Comparison of ENCODE assay signal across 1 cellular context in genomic region chr19:5360003-5360820, GRCh38.
TF ChIP-seq lines count a peak whose summit lies in the region.

No MANE protein-coding gene starts in this region.

TF ChIP-seq in K562, 482 proteins besides CTCF, POLR2A, EP300 and RAD21 (continued from another document and continues in another):
- TF ChIP-seq ARID3A (IDR thresholded peaks at IDR 0.05; ENCODE audit: borderline replicate concordance, low read depth, low read length) = no peak
- no peak for TF ChIP-seq ILF3 (IDR thresholded peaks at IDR 0.05; ENCODE audit: borderline replicate concordance)
- no peak for TF ChIP-seq NR0B1 (IDR thresholded peaks at IDR 0.05; ENCODE audit: partially characterized antibody)
- no peak for TF ChIP-seq HDGF (IDR thresholded peaks at IDR 0.05)
- TF ChIP-seq REST (CRISPR knock-in tag; IDR thresholded peaks at IDR 0.05; ENCODE audit: low read depth) = no peak
- TF ChIP-seq MEIS2 (IDR thresholded peaks at IDR 0.05; ENCODE audit: partially characterized antibody) = no peak
- TF ChIP-seq L3MBTL2 (IDR thresholded peaks at IDR 0.05) = no peak
- no peak for TF ChIP-seq ZBTB12 (CRISPR knock-in tag; IDR thresholded peaks at IDR 0.05)
- no peak for TF ChIP-seq ZFP1 (CRISPR knock-in tag; IDR thresholded peaks at IDR 0.05)
- no peak for TF ChIP-seq ZNF830 (CRISPR knock-in tag; IDR thresholded peaks at IDR 0.05)
- no peak for TF ChIP-seq SIN3A (IDR thresholded peaks at IDR 0.05; ENCODE audit: borderline replicate concordance in 2 of 2, control insufficient read depth in 1 of 2, low read depth in 2 of 2, low read length in 2 of 2)
- TF ChIP-seq HNRNPLL (IDR thresholded peaks at IDR 0.05; ENCODE audit: low read depth, low read length, poor library complexity, severe bottlenecking) = no peak
- no peak for TF ChIP-seq SMARCA4 (IDR thresholded peaks at IDR 0.05)
- no peak for TF ChIP-seq CREB3 (tag; conservative IDR thresholded peaks at IDR 0.05; ENCODE audit: low read depth)
- TF ChIP-seq ZNF639 (CRISPR knock-in tag; conservative IDR thresholded peaks at IDR 0.05 in 1 of 2, IDR thresholded peaks at IDR 0.05 in 1 of 2) = no peak
- TF ChIP-seq BHLHE40 (IDR thresholded peaks at IDR 0.05; ENCODE audit: low read length) = no peak
- no peak for TF ChIP-seq ZMIZ1 (IDR thresholded peaks at IDR 0.05; ENCODE audit: low read depth in 2 of 2, low read length in 2 of 2)
- TF ChIP-seq SIN3B (IDR thresholded peaks at IDR 0.05; ENCODE audit: low read depth) = no peak
- no peak for TF ChIP-seq CUX1 (CRISPR knock-in tag; IDR thresholded peaks at IDR 0.05)
- no peak for TF ChIP-seq STAT6 (CRISPR knock-in tag; IDR thresholded peaks at IDR 0.05)
- no peak for TF ChIP-seq LARP7 (IDR thresholded peaks at IDR 0.05)
- 0 out of 4 replicates have a peak, but pooled peaks of 1 of the 2 experiments have one; percentile 26 for TF ChIP-seq RCOR1 (IDR thresholded peaks at IDR 0.05; ENCODE audit: borderline replicate concordance in 1 of 2, low read depth in 2 of 2, low read length in 2 of 2)
- TF ChIP-seq CTBP1 (IDR thresholded peaks at IDR 0.05; ENCODE audit: borderline replicate concordance) = no peak
- TF ChIP-seq ETS2 (tag; IDR thresholded peaks at IDR 0.05; ENCODE audit: borderline replicate concordance, poor library complexity, severe bottlenecking) = no peak
- no peak for TF ChIP-seq ZSCAN32 (CRISPR knock-in tag; IDR thresholded peaks at IDR 0.05)
- TF ChIP-seq ATF2 (CRISPR knock-in tag; IDR thresholded peaks at IDR 0.05) = no peak
- 0 out of 2 replicates have a peak, but pooled peaks have one; percentile 47 for TF ChIP-seq HDAC2 (IDR thresholded peaks at IDR 0.05)
